In genomic region chr1:219906924-219907771, GRCh38 we compare ENCODE assay signal across 1 cellular context.
TF ChIP-seq lines count a peak whose summit lies in the region.

No MANE protein-coding gene starts in this region.

TF ChIP-seq in K562, 482 proteins besides CTCF, POLR2A, EP300 and RAD21 (continued from another document and continues in another):
- TF ChIP-seq ZBTB40 (IDR thresholded peaks at IDR 0.05) (peak; percentile 77), ZBTB40 (CRISPR knock-in tag; IDR thresholded peaks at IDR 0.05) (no peak), HSF4 (CRISPR knock-in tag; IDR thresholded peaks at IDR 0.05; ENCODE audit: borderline replicate concordance) (no peak), MYC (IDR thresholded peaks at IDR 0.05; ENCODE audit: low read depth, low read length) (peak; percentile 77), MYC (CRISPR knock-in tag; IDR thresholded peaks at IDR 0.05; ENCODE audit: borderline replicate concordance, low read depth) (no peak), ETV6 (IDR thresholded peaks at IDR 0.05; ENCODE audit: borderline replicate concordance in 1 of 2, low read depth in 2 of 2, low read length in 1 of 2) (peak in 1 of 2 experiments; percentile 82; a peak in 2 of 4 replicates), ETV6 (CRISPR knock-in tag; IDR thresholded peaks at IDR 0.05; ENCODE audit: borderline replicate concordance) (no peak), ZSCAN32 (CRISPR knock-in tag; IDR thresholded peaks at IDR 0.05) (no peak), SMAD2 (IDR thresholded peaks at IDR 0.05; ENCODE audit: low read depth, low read length) (no peak), ZNF407 (IDR thresholded peaks at IDR 0.05; ENCODE audit: low read depth) (peak; percentile 67; the same call in 1 of the 2 replicates), CAMTA2 (CRISPR knock-in tag; conservative IDR thresholded peaks at IDR 0.05) (no peak), TCF7L2 (IDR thresholded peaks at IDR 0.05; ENCODE audit: low read depth, low read length) (no peak), ZNF583 (CRISPR knock-in tag; IDR thresholded peaks at IDR 0.05) (no peak; the same call in 1 of the 2 replicates), NONO (IDR thresholded peaks at IDR 0.05; ENCODE audit: low read depth in 2 of 2, low read length in 1 of 2) (peak in 1 of 2 experiments; percentile 85; a peak in 2 of 4 replicates), FOXM1 (IDR thresholded peaks at IDR 0.05; ENCODE audit: low read depth) (peak; percentile 97), FOXM1 (CRISPR knock-in tag; IDR thresholded peaks at IDR 0.05; ENCODE audit: low read depth) (no peak), ILK (tag; IDR thresholded peaks at IDR 0.05; ENCODE audit: borderline replicate concordance, low read depth) (no peak), MCM7 (IDR thresholded peaks at IDR 0.05) (0 out of 4 replicates have a peak, but pooled peaks of 1 of the 2 experiments have one; percentile 74), ZNF584 (CRISPR knock-in tag; IDR thresholded peaks at IDR 0.05; ENCODE audit: low read depth) (peak; percentile 53; the same call in 1 of the 2 replicates), SMAD1 (IDR thresholded peaks at IDR 0.05; ENCODE audit: low read depth, low read length, partially characterized antibody) (peak; percentile 10), HIVEP1 (CRISPR knock-in tag; IDR thresholded peaks at IDR 0.05) (no peak), USF1 (CRISPR knock-in tag; IDR thresholded peaks at IDR 0.05) (peak; percentile 48), ZNF239 (CRISPR knock-in tag; IDR thresholded peaks at IDR 0.05) (no peak), ZNF384 (IDR thresholded peaks at IDR 0.05; ENCODE audit: low read depth, low read length) (peak; percentile 94), HOMEZ (CRISPR knock-in tag; IDR thresholded peaks at IDR 0.05) (no peak), ZNF354B (CRISPR knock-in tag; IDR thresholded peaks at IDR 0.05) (no peak), TOE1 (IDR thresholded peaks at IDR 0.05; ENCODE audit: borderline replicate concordance) (peak; percentile 59; the same call in 1 of the 2 replicates), TOE1 (CRISPR knock-in tag; IDR thresholded peaks at IDR 0.05; ENCODE audit: borderline replicate concordance, low read depth) (no peak), POU5F1 (IDR thresholded peaks at IDR 0.05; ENCODE audit: borderline replicate concordance, low read depth, low read length, partially characterized antibody) (no peak), HMG20B (CRISPR knock-in tag; IDR thresholded peaks at IDR 0.05) (no peak), BCOR (IDR thresholded peaks at IDR 0.05) (peak; percentile 52), RHOXF2B (CRISPR knock-in tag; conservative IDR thresholded peaks at IDR 0.05) (no peak), KAT7 (CRISPR knock-in tag; IDR thresholded peaks at IDR 0.05; ENCODE audit: borderline replicate concordance) (no peak), ZBTB9 (CRISPR knock-in tag; IDR thresholded peaks at IDR 0.05) (0 out of 2 replicates have a peak, but pooled peaks have one; percentile 15), MCM5 (IDR thresholded peaks at IDR 0.05; ENCODE audit: low read depth) (no peak), ZNF436 (CRISPR knock-in tag; IDR thresholded peaks at IDR 0.05) (0 out of 2 replicates have a peak, but pooled peaks have one; percentile 13), THAP12 (CRISPR knock-in tag; IDR thresholded peaks at IDR 0.05) (no peak), FOSL1 (tag; conservative IDR thresholded peaks at IDR 0.05) (peak; percentile 75), RFX7 (CRISPR knock-in tag; IDR thresholded peaks at IDR 0.05) (no peak)
